ENCODE assay signal across 16 cellular contexts in genomic region chr6:121697921-121698320, GRCh38.
DNase-seq lines count a peak whose midpoint lies in the region; ATAC-seq, FAIRE-seq and TF ChIP-seq lines count a peak whose summit lies in the region.
"Had no signal": no experiment of that assay in that cellular context is flagged by ENCODE, and none has a peak within 500 bp of the region (broad histone marks: within the 10 kb centered on the region; RNA-seq: fewer than 3 reads in every experiment).

No MANE protein-coding gene starts in this region.

- H3K9me3 Mint-ChIP-seq in MCF 10A (ENCODE audit: unreplicated experiment), result no peaks in the 10 kb centered on the region
- H3K9me3 Mint-ChIP-seq: HFFc6 had no signal

- no peak overlapping the region for H3K4me3 ChIP-seq in mammary epithelial cell (replicated peaks in 1 of 3; ENCODE audit: insufficient read depth in 1 of 3, low read depth in 2 of 3, low read length in 3 of 3)
- no peak overlapping the region for H3K4me3 ChIP-seq in bronchial epithelial cell (ENCODE audit: low read depth, low read length)
- no peak overlapping the region for H3K4me3 ChIP-seq in prostate gland
- H3K4me3 ChIP-seq: BLaER1 treated with 17β-estradiol and CSF1 and Interleukin-3, amounts not matched to agents 10 nM and 100 nM; K562 had no signal

- no peak for TF ChIP-seq CTCF in mammary epithelial cell (conservative IDR thresholded peaks at IDR 0.05 in 1 of 2, IDR thresholded peaks at IDR 0.05 in 1 of 2; ENCODE audit: extremely low read depth in 1 of 2, insufficient read depth in 1 of 2, low read depth in 1 of 2, low read length in 2 of 2)
- TF ChIP-seq CTCF in MCF 10A (IDR thresholded peaks at IDR 0.05; ENCODE audit: unreplicated experiment), result no peak
- no peak for TF ChIP-seq CTCF in bronchial epithelial cell (IDR thresholded peaks at IDR 0.05; ENCODE audit: insufficient read depth, low read length, severe bottlenecking)
- no peak for TF ChIP-seq CTCF in prostate gland (IDR thresholded peaks at IDR 0.05)

- H3K4me1 ChIP-seq in mammary epithelial cell (ENCODE audit: insufficient read depth, low read length) (peaks cover 3% of the 10 kb centered on the region), prostate gland (replicated peaks) (no peaks in the 10 kb centered on the region)
- H3K4me1 ChIP-seq: BLaER1 treated with 17β-estradiol and CSF1 and Interleukin-3, amounts not matched to agents 10 nM and 100 nM had no signal

- no peak overlapping the region for H3K27ac Mint-ChIP-seq in MCF 10A (ENCODE audit: low read depth, unreplicated experiment)
- H3K27ac Mint-ChIP-seq: CD4-positive, CD25-positive, alpha-beta regulatory T cell; HFFc6 had no signal

- H3K79me2 ChIP-seq in mammary epithelial cell (ENCODE audit: insufficient read depth, low read length), result no peaks in the 10 kb centered on the region

- peak; percentile 32 for DNase-seq in mammary epithelial cell
- DNase-seq in MCF 10A (ENCODE audit: unreplicated experiment), result no peak
- peak; percentile 53 for DNase-seq in bronchial epithelial cell (ENCODE audit: low read depth)
- DNase-seq in prostate gland (ENCODE audit: low spot score), result no peak
- DNase-seq in T-helper 2 cell, result no peak
- no peak for DNase-seq in HUDEP-2 (lab: John Stamatoyannopoulos, UW; ENCODE audit: unreplicated experiment in 76 of 76)
- DNase-seq: ACHN; CD4-positive, CD25-positive, alpha-beta regulatory T cell; DMS79; GF-D8; HCEC 1CT; HFFc6 had no signal

- FAIRE-seq in bronchial epithelial cell (lab: Jason Lieb, UNC), result no peak
- FAIRE-seq: K562 had no signal

- peaks cover 24% of the 10 kb centered on the region for H3K4me1 Mint-ChIP-seq in MCF 10A (ENCODE audit: insufficient read depth, unreplicated experiment)
- H3K4me1 Mint-ChIP-seq: CD4-positive, CD25-positive, alpha-beta regulatory T cell had no signal

- H3K36me3 Mint-ChIP-seq in MCF 10A (ENCODE audit: insufficient read depth, unreplicated experiment), result peaks cover 4% of the 10 kb centered on the region
- H3K36me3 Mint-ChIP-seq: CD4-positive, CD25-positive, alpha-beta regulatory T cell had no signal

- H3K27ac ChIP-seq in mammary epithelial cell (ENCODE audit: insufficient read depth, low read depth, low read length), result no peak overlapping the region
- H3K27ac ChIP-seq in prostate gland, result peak overlapping the region; percentile 5 to 39
- H3K27ac ChIP-seq: 22Rv1; BLaER1 treated with 17β-estradiol and CSF1 and Interleukin-3, amounts not matched to agents 10 nM and 100 nM had no signal

- TF ChIP-seq POLR2A in prostate gland (IDR thresholded peaks at IDR 0.05), result no peak

- no peak for ATAC-seq in GM18502 (IDR thresholded peaks at IDR 0.05; ENCODE audit: poor library complexity, unreplicated experiment)
- ATAC-seq: K562 had no signal

- CTCF ChIA-PET in mammary epithelial cell (lab: Charles Lee; ENCODE audit: low non-redundant PET), result no interaction called here
- CTCF ChIA-PET in MCF 10A (lab: Yijun Ruan, JAX), result no interaction called here

- intact Hi-C loops in mammary epithelial cell (cut with micrococcal nuclease) (loop anchor here (5.0 to 10.0 kb wide), 2 partner anchors 147 to 261 kb away; partner anchors contain the start of gene GJA1), MCF 10A (cut with micrococcal nuclease) (no loop called here), prostate gland (cut with DNase I) (loop anchor here (5.0 kb wide), 1 partner anchor 201 kb away; no protein-coding TSS in a partner anchor)

- in situ Hi-C loops in mammary epithelial cell (cut with MboI; ENCODE audit: low sequenced_read_pairs in 2 of 2), result no loop called here

- no TSS peak for BruUV-seq in mammary epithelial cell (replicated peaks; lab: Mats Ljungman, UMichigan)
- BruUV-seq in MCF 10A (replicated peaks; lab: Mats Ljungman, UMichigan), result no TSS peak

- H3K4me3 Mint-ChIP-seq in MCF 10A (ENCODE audit: unreplicated experiment), result no peak overlapping the region
- H3K4me3 Mint-ChIP-seq: CD4-positive, CD25-positive, alpha-beta regulatory T cell; HFFc6 had no signal

- H3K9me3 ChIP-seq in mammary epithelial cell (replicated peaks; ENCODE audit: insufficient read depth, low read length) (no peaks in the 10 kb centered on the region), prostate gland (no peaks in the 10 kb centered on the region)
- H3K9me3 ChIP-seq: BLaER1 treated with 17β-estradiol and CSF1 and Interleukin-3, amounts not matched to agents 10 nM and 100 nM had no signal

- whole genome bisulfite sequencing in mammary epithelial cell (ENCODE audit: low coverage, missing lambda C conversion rate), result 57% methylated on average over 6 of the region's 6 CpGs
- WGBS in prostate gland, result 12% methylated on average over 6 of the region's 6 CpGs

- H3K27me3 ChIP-seq in mammary epithelial cell (ENCODE audit: insufficient read depth, low read length), result no peaks in the 10 kb centered on the region
- H3K27me3 ChIP-seq in bronchial epithelial cell (ENCODE audit: control insufficient read depth, insufficient read depth, low read length), result no peaks in the 10 kb centered on the region
- H3K27me3 ChIP-seq in prostate gland (replicated peaks; ENCODE audit: insufficient read depth), result no peaks in the 10 kb centered on the region
- H3K27me3 ChIP-seq: BLaER1 treated with 17β-estradiol and CSF1 and Interleukin-3, amounts not matched to agents 10 nM and 100 nM had no signal

- H3K27me3 Mint-ChIP-seq in MCF 10A (ENCODE audit: insufficient read depth, unreplicated experiment), result no peaks in the 10 kb centered on the region
- H3K27me3 Mint-ChIP-seq: CD4-positive, CD25-positive, alpha-beta regulatory T cell had no signal

- H3K36me3 ChIP-seq in mammary epithelial cell (ENCODE audit: insufficient read depth, low read length) (no peaks in the 10 kb centered on the region), bronchial epithelial cell (ENCODE audit: control insufficient read depth, insufficient read depth, low read length) (no peaks in the 10 kb centered on the region), prostate gland (no peaks in the 10 kb centered on the region)
- H3K36me3 ChIP-seq: BLaER1 treated with 17β-estradiol and CSF1 and Interleukin-3, amounts not matched to agents 10 nM and 100 nM had no signal

- no peak overlapping the region for H3K4me2 ChIP-seq in mammary epithelial cell (ENCODE audit: insufficient read depth, low read depth, low read length)
- H3K4me2 ChIP-seq: BLaER1 treated with 17β-estradiol and CSF1 and Interleukin-3, amounts not matched to agents 10 nM and 100 nM had no signal

- POLR2A ChIA-PET in MCF 10A (lab: Yijun Ruan, JAX), result interaction anchor here (1.0 kb wide), 1 partner anchor 106 kb away, joined by 4 read pairs; no protein-coding TSS in a partner anchor

- H3K9ac ChIP-seq in mammary epithelial cell (ENCODE audit: insufficient read depth, low read length), result no peak overlapping the region
- H3K9ac ChIP-seq: BLaER1 treated with 17β-estradiol and CSF1 and Interleukin-3, amounts not matched to agents 10 nM and 100 nM had no signal

- dilution Hi-C loops in mammary epithelial cell (cut with HindIII; ENCODE audit: low sequenced_read_pairs), result no loop called here

- no peak overlapping the region for H2AFZ ChIP-seq in mammary epithelial cell (ENCODE audit: low read depth, low read length)

- H4K20me1 ChIP-seq in mammary epithelial cell (ENCODE audit: insufficient read depth, low read length), result no peaks in the 10 kb centered on the region
- H4K20me1 ChIP-seq: BLaER1 treated with 17β-estradiol and CSF1 and Interleukin-3, amounts not matched to agents 10 nM and 100 nM had no signal

Comparison
In these comparisons a context has a peak if more than half of its experiments do, and no peak if none do; other contexts are left out.
1. DNase-seq: peak in mammary epithelial cell (single experiment) and bronchial epithelial cell (single experiment); none in MCF 10A (single experiment), prostate gland (single experiment), T-helper 2 cell (0 of 5) and HUDEP-2 (0 of 76).